ENCODE assay signal across 1 cellular context in genomic region chr9:97830884-97831829, GRCh38.
TF ChIP-seq lines count a peak whose summit lies in the region.

No MANE protein-coding gene starts in this region.

TF ChIP-seq in IMR-90, 13 proteins besides CTCF, POLR2A, EP300 and RAD21 (continued from another document):
- TF ChIP-seq RCOR1 (IDR thresholded peaks at IDR 0.05; ENCODE audit: insufficient replicate concordance, low read length) (no peak), MAFK (IDR thresholded peaks at IDR 0.05; ENCODE audit: low read depth, low read length) (no peak), MAZ (IDR thresholded peaks at IDR 0.05; ENCODE audit: borderline replicate concordance, low read depth, low read length) (no peak), SMC3 (IDR thresholded peaks at IDR 0.05; ENCODE audit: low read depth, low read length) (no peak), MXI1 (IDR thresholded peaks at IDR 0.05; ENCODE audit: borderline replicate concordance, low read depth, low read length) (no peak), BHLHE40 (IDR thresholded peaks at IDR 0.05; ENCODE audit: low read depth, low read length) (no peak), CEBPB (IDR thresholded peaks at IDR 0.05; ENCODE audit: low read depth, low read length) (no peak), RFX5 (IDR thresholded peaks at IDR 0.05; ENCODE audit: low read depth, low read length) (no peak), CHD1 (IDR thresholded peaks at IDR 0.05; ENCODE audit: low read depth, low read length) (no peak)
